In the genomic region with DNA sequence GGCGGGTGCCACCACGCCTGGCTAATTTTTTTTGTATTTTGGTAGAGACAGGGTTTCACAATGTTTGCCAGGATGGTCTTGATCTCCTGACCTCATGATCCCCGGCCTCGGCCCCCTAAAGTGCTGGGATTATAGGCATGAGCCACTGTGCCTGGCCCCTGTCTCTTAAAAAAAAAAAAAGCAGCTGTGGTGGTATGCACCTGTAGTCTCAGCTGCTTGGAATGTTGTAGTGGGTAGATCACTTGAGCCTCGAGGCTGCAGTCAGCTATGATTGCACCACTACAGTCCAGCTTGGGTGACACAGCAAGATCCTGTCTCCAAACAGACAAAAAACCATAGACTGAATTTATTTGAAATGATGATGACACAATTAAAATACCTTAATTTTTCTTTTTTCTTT, we compare ENCODE assay signal across 12 cellular contexts. TPM values are rescaled to one million over a fixed set of nuclear protein-coding genes. Genes with fewer than 3 reads are reported as not detected.
DNase-seq lines count a peak whose midpoint lies in the region; ATAC-seq and TF ChIP-seq lines count a peak whose summit lies in the region.
"Had no signal": no experiment of that assay in that cellular context is flagged by ENCODE, and none has a peak within 500 bp of the region (broad histone marks: within the 10 kb centered on the region; RNA-seq: fewer than 3 reads in every experiment).

No MANE protein-coding gene starts in this region.

- 75 to 80% methylated on average over 5 of the region's 5 CpGs for WGBS in lung, 2 donors
- WGBS in spleen, 5 donors: 83 to 95% (median 87%) methylated on average over 5 of the region's 5 CpGs
- 90% methylated on average over 5 of the region's 5 CpGs for WGBS in right cardiac atrium

- H3K27ac Mint-ChIP-seq in MCF 10A (ENCODE audit: low read depth, unreplicated experiment): peak overlapping the region; percentile 27

- no peaks in the 10 kb centered on the region for H3K9me3 ChIP-seq in lung (ENCODE audit: control insufficient read depth in 2 of 2, insufficient read depth in 1 of 2, low read length in 1 of 2)
- no peaks in the 10 kb centered on the region for H3K9me3 ChIP-seq in spleen
- no peaks in the 10 kb centered on the region for H3K9me3 ChIP-seq in right cardiac atrium (ENCODE audit: control insufficient read depth, low read length)

- CTCF ChIA-PET in MCF 10A (lab: Yijun Ruan, JAX): interaction anchor here (0.5 to 0.7 kb wide), 2 partner anchors 13 to 502 kb away, joined by 3 read pairs; no protein-coding TSS in a partner anchor

- no peak for TF ChIP-seq POLR2A in spleen (IDR thresholded peaks at IDR 0.05)

- intact Hi-C loops in MCF 10A (cut with micrococcal nuclease) (no loop called here), spleen (cut with DNase I; ENCODE audit: low total_unique reads) (no loop called here), right cardiac atrium (cut with DNase I) (no loop called here)

- H3K4me3 ChIP-seq in lung (no peak overlapping the region), spleen (no peak overlapping the region), right cardiac atrium (ENCODE audit: low read length) (no peak overlapping the region)

- no peaks in the 10 kb centered on the region for H3K27me3 Mint-ChIP-seq in MCF 10A (ENCODE audit: insufficient read depth, unreplicated experiment)

- no peaks in the 10 kb centered on the region for H3K4me1 Mint-ChIP-seq in MCF 10A (ENCODE audit: insufficient read depth, unreplicated experiment)

- POLR2A ChIA-PET in MCF 10A (lab: Yijun Ruan, JAX): interaction anchor here (0.5 to 1.9 kb wide), 8 partner anchors 12 to 76 kb away, joined by 3 to 10 read pairs (median 3); partner anchors contain the start of genes CDK12 and MED1

- peaks cover 51% of the 10 kb centered on the region for H3K36me3 Mint-ChIP-seq in MCF 10A (ENCODE audit: insufficient read depth, unreplicated experiment)

- no peaks in the 10 kb centered on the region for H3K4me1 ChIP-seq in lung (ENCODE audit: control insufficient read depth in 2 of 2, insufficient read depth in 2 of 2, low read length in 2 of 2)
- peaks cover 0 to 17% (median 5%) of the 10 kb centered on the region in 6 donors for H3K4me1 ChIP-seq in spleen
- no peaks in the 10 kb centered on the region for H3K4me1 ChIP-seq in right cardiac atrium (ENCODE audit: control insufficient read depth, insufficient read depth, low read length)

- DNase-seq in AG20443 (ENCODE audit: low spot score): peak; percentile 74
- DNase-seq in M059J (ENCODE audit: low read depth): peak; percentile 96
- peak; percentile 91 for DNase-seq in MCF 10A (ENCODE audit: unreplicated experiment)
- DNase-seq in lung (ENCODE audit: low spot score): no peak
- DNase-seq in spleen: no peak
- no peak for DNase-seq in right cardiac atrium
- DNase-seq in NCI-H2029 (lab: John Stamatoyannopoulos, UW): no peak
- DNase-seq: activated naive CD4-positive, alpha-beta T cell treated with Interleukin-2 at 50 U/mL for 16 hours; left ventricle myocardium superior; NCI-H1417; posterior cingulate gyrus had no signal

- ATAC-seq in lung (ENCODE audit: insufficient read depth, low FRiP score): peak; percentile 41
- no peak for ATAC-seq in right cardiac atrium
- ATAC-seq in GM21526 (IDR thresholded peaks at IDR 0.05; ENCODE audit: low FRiP score, unreplicated experiment): no peak
- ATAC-seq: left ventricle myocardium superior had no signal

- H3K36me3 ChIP-seq in lung (ENCODE audit: control insufficient read depth in 2 of 2, insufficient read depth in 2 of 2, low read length in 2 of 2) (peaks cover 5 to 10% of the 10 kb centered on the region in 2 donors), spleen (peaks cover 0 to 99% (median 29%) of the 10 kb centered on the region in 6 donors)

- no peaks in the 10 kb centered on the region for H3K27me3 ChIP-seq in lung (ENCODE audit: control insufficient read depth, insufficient read depth)
- no peaks in the 10 kb centered on the region for H3K27me3 ChIP-seq in spleen (replicated peaks in 1 of 7)
- H3K27me3 ChIP-seq in right cardiac atrium (ENCODE audit: control insufficient read depth, insufficient read depth): no peaks in the 10 kb centered on the region

- TF ChIP-seq CTCF in MCF 10A (IDR thresholded peaks at IDR 0.05; ENCODE audit: unreplicated experiment) (no peak), lung (IDR thresholded peaks at IDR 0.05; ENCODE audit: control extremely low read depth, extremely low read depth) (no peak), spleen (IDR thresholded peaks at IDR 0.05 in 8 of 11, conservative IDR thresholded peaks at IDR 0.05 in 3 of 11) (no peak)

- H3K9me3 Mint-ChIP-seq in MCF 10A (ENCODE audit: unreplicated experiment): no peaks in the 10 kb centered on the region

- H3K27ac ChIP-seq in lung (ENCODE audit: low read depth in 1 of 2, low read length in 1 of 2) (no peak overlapping the region), spleen (no peak overlapping the region), right cardiac atrium (ENCODE audit: low read length) (no peak overlapping the region)

- H3K4me3 Mint-ChIP-seq in MCF 10A (ENCODE audit: unreplicated experiment): no peak overlapping the region

- BruUV-seq in MCF 10A (replicated peaks; lab: Mats Ljungman, UMichigan): no TSS peak

RNA-seq across cellular contexts. Expression of gene CDK12, which starts 24.3 kb away (rescaled TPM):
- 21.5 and 30.7 TPM in 2 replicates for total RNA-seq in M059J (2014; rRNA removed; shearing (Covaris generic))
- total RNA-seq in MCF 10A (2022): 71.1 and 71.3 TPM in 2 replicates
- total RNA-seq in lung: 10 to 100 TPM; 54.2 to 56.2 TPM
- polyA plus RNA-seq in lung: 10 to 100 TPM; 12.3 to 16.9 TPM
- total RNA-seq in spleen: 10 to 100 TPM; 69.5 to 88.1 (median 79.1) TPM
- 10 to 100 TPM in 1 of 3 donors, 1 to 10 TPM in 2; 6.9 to 13.6 (median 8.6) TPM for polyA plus RNA-seq in spleen
- 10 to 100 TPM; 24.9 to 27.9 (median 25.9) TPM for total RNA-seq in right cardiac atrium
- polyA plus RNA-seq in right cardiac atrium: 8.2 TPM

RNA-seq across cellular contexts. Expression of gene MED1, which starts 34.5 kb away (rescaled TPM):
- 15.3 and 18.7 TPM in 2 replicates for total RNA-seq in M059J (2014; rRNA removed; shearing (Covaris generic))
- total RNA-seq in MCF 10A (2022): 59.0 TPM in 2 replicates
- total RNA-seq in lung: 10 to 100 TPM; 30.4 to 34.6 TPM
- polyA plus RNA-seq in lung: 10 to 100 TPM in 1 of 2 donors, 1 to 10 TPM in 1; 6.5 to 14.7 TPM
- total RNA-seq in spleen: 10 to 100 TPM; 29.7 to 43.9 (median 39.1) TPM
- 10 to 100 TPM in 1 of 3 donors, 1 to 10 TPM in 2; 4.4 to 10.2 (median 4.9) TPM for polyA plus RNA-seq in spleen
- 10 to 100 TPM; 21.4 to 25.8 (median 23.5) TPM for total RNA-seq in right cardiac atrium
- polyA plus RNA-seq in right cardiac atrium: 8.9 TPM

Comparison
In these comparisons a context has a peak if more than half of its experiments do, and no peak if none do; other contexts are left out.
1. DNase-seq: peak in AG20443 (single experiment), M059J (single experiment) and MCF 10A (single experiment); none in lung (single experiment), spleen (single experiment), right cardiac atrium (0 of 3) and NCI-H2029 (single experiment).